8 cellular contexts compared by ENCODE assay signal in genomic region chr1:148679050-148679786, GRCh38.
DNase-seq lines count a peak whose midpoint lies in the region; ATAC-seq and TF ChIP-seq lines count a peak whose summit lies in the region.
"Not testable (repeated sequence)": the region's sequence is repeated elsewhere in the genome, so short reads cannot be mapped to it uniquely, and the experiment has no call there.

No MANE protein-coding gene starts in this region.

- DNase-seq in NT2/D1 (ENCODE audit: low read depth, low spot score), result not testable (repeated sequence)
- peak; percentile 14 to 43 for DNase-seq in activated CD4-positive, alpha-beta T cell treated with anti-CD3 and anti-CD28 coated beads for 4 hours
- DNase-seq in activated naive CD8-positive, alpha-beta T cell treated with anti-CD3 and anti-CD28 coated beads, Interleukin-2, amount 50 U/mL, for 16 hours (ENCODE audit: low read depth, low spot score), result peak; percentile 1
- DNase-seq in fibroblast of gingiva (ENCODE audit: low read depth), result peak; percentile 52
- DNase-seq in posterior cingulate gyrus, result peak in 6 of 10 donors; percentile 7 to 68 (median 13)
- peak; percentile 69 for DNase-seq in transverse colon

- TF ChIP-seq POLR2A in GM18505 (IDR thresholded peaks at IDR 0.05; ENCODE audit: borderline replicate concordance, extremely low read depth, insufficient read depth, insufficient read length), result peak; percentile 60
- TF ChIP-seq POLR2A in transverse colon (IDR thresholded peaks at IDR 0.05), result not testable (repeated sequence)

- not testable (repeated sequence) for ATAC-seq in GM18505 (IDR thresholded peaks at IDR 0.05; ENCODE audit: unreplicated experiment)

- H3K36me3 ChIP-seq in NT2/D1 (ENCODE audit: insufficient read depth, insufficient read length, low read length); liver (ENCODE audit: control insufficient read depth in 4 of 4, insufficient read depth in 3 of 4, low read depth in 1 of 4, low read length in 3 of 4); transverse colon: not testable (repeated sequence)

- intact Hi-C loops in posterior cingulate gyrus (cut with DNase I); transverse colon (cut with DNase I; ENCODE audit: low total_unique reads): not testable (repeated sequence)

- H3K9ac ChIP-seq in NT2/D1 (ENCODE audit: insufficient read length, low read depth), result peak overlapping the region; percentile 10
- H3K9ac ChIP-seq in liver (ENCODE audit: low read depth in 1 of 2, low read length in 2 of 2), result not testable (repeated sequence)

- WGBS in liver, result under 1% methylated on average over 28 of the region's 77 CpGs
- WGBS in transverse colon (ENCODE audit: low coverage in 1 of 2), 2 donors, result 2% methylated on average over 27 of the region's 77 CpGs; no CpG with 5 or more reads in 1 of the 2 donors

- H3K27ac ChIP-seq in liver (ENCODE audit: low read depth in 1 of 2, low read length in 2 of 2) (peak overlapping the region; percentile 63 to 64), transverse colon (peak overlapping the region in 2 of 4 donors; percentile 84 to 88)

- not testable (repeated sequence) for TF ChIP-seq RAD21 in liver (IDR thresholded peaks at IDR 0.05)

- H3K27me3 ChIP-seq in NT2/D1 (ENCODE audit: insufficient read depth, insufficient read length); liver (ENCODE audit: control insufficient read depth in 4 of 4, insufficient read depth in 4 of 4, low read length in 3 of 4); transverse colon: not testable (repeated sequence)

- in situ Hi-C loops in transverse colon (cut with MboI; ENCODE audit: low pct_ligation_motif_present in 1 of 4, low pct_unique_long_range_greater_than_20kb in 1 of 4, low sequenced_read_pairs in 3 of 4), result not testable (repeated sequence)

- H3K4me1 ChIP-seq in NT2/D1 (ENCODE audit: insufficient read depth, insufficient read length); liver (ENCODE audit: control insufficient read depth in 4 of 4, insufficient read depth in 4 of 4, low read length in 3 of 4); transverse colon: not testable (repeated sequence)

- H3K9me3 ChIP-seq in NT2/D1 (ENCODE audit: insufficient read depth, low read length); liver (ENCODE audit: control insufficient read depth in 4 of 4, low read length in 3 of 4); transverse colon: not testable (repeated sequence)

- TF ChIP-seq EP300 in transverse colon (IDR thresholded peaks at IDR 0.05; ENCODE audit: low read depth), result not testable (repeated sequence)

- TF ChIP-seq CTCF in liver (IDR thresholded peaks at IDR 0.05; ENCODE audit: low read depth, low read length, missing input control); transverse colon (IDR thresholded peaks at IDR 0.05): not testable (repeated sequence)

- H3K4me3 ChIP-seq in NT2/D1 (ENCODE audit: insufficient read length, low read depth), result peak overlapping the region; percentile 42
- peak overlapping the region in 2 of 3 donors; percentile 40 to 41 for H3K4me3 ChIP-seq in liver (ENCODE audit: low read depth in 1 of 3, low read length in 3 of 3)
- H3K4me3 ChIP-seq in transverse colon, result peak overlapping the region in 2 of 4 donors; percentile 41 to 60
